ENCODE assay signal across 29 cellular contexts in the genomic region with DNA sequence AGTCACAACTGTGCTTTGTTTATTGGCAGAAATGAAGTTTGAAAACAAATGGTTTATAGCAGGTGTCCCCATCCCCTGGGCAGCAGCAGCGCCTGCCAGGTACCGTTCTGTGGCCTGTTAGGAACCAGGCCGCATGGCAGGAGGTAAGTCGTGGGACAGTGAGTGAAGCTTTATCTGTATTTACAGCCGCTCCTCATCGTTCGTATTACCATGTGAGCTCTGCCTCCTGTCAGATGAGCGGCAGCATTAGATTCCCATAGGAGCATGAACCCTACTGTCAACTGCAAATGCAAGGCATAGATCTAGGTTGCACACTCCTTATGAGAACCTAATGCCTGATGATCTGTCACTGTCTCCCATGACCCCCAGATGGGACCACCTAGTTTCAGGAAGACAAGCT.
DNase-seq lines count a peak whose midpoint lies in the region; ATAC-seq and TF ChIP-seq lines count a peak whose summit lies in the region.
"Had no signal": no experiment of that assay in that cellular context is flagged by ENCODE, and none has a peak within 500 bp of the region (broad histone marks: within the 10 kb centered on the region; RNA-seq: fewer than 3 reads in every experiment).

No MANE protein-coding gene starts in this region.

- POLR2A ChIA-PET in HEK293 (lab: Yijun Ruan, JAX): no interaction called here

- no peak overlapping the region for H3K4me3 ChIP-seq in HEK293 (ENCODE audit: low read depth, low read length)
- H3K4me3 ChIP-seq: A549; BLaER1; BLaER1 treated with 17β-estradiol and CSF1 and Interleukin-3, amounts not matched to agents 10 nM and 100 nM had no signal

- no peak for ATAC-seq in GM19324 (IDR thresholded peaks at IDR 0.05; ENCODE audit: low FRiP score, unreplicated experiment)
- ATAC-seq: A549; CD8-positive, alpha-beta T cell had no signal

- H3K36me3 ChIP-seq in HEK293 (ENCODE audit: control insufficient read depth in 2 of 2, insufficient read depth in 1 of 2, low read length in 2 of 2): no peaks in the 10 kb centered on the region
- H3K36me3 ChIP-seq: BE2C, BLaER1 had no signal

- DNase-seq in NCI-H1694 treated with DMSO at 0.1 percent for 48 hours (lab: John Stamatoyannopoulos, UW) (peak; percentile 23), NCI-H1694 (lab: John Stamatoyannopoulos, UW) (no peak)
- DNase-seq: 8988T; ACHN; AML-193; BE2C; C1 segment of cervical spinal cord; Caco-2; Calu3; CD4-positive, alpha-beta memory T cell; CD4-positive, alpha-beta T cell; CD4-positive, CD25-positive, alpha-beta regulatory T cell; CD8-positive, alpha-beta memory T cell; CD8-positive, alpha-beta T cell; COR-L47; DMS 273 treated with DMSO at 0.1 percent for 48 hours; DMS153; DMS53; DMS79; DMS79 treated with DMSO at 0.1 percent for 48 hours; DND-41; EL had no signal

- no peak overlapping the region for H3K27ac ChIP-seq in HEK293 (ENCODE audit: extremely low read depth, low read depth, low read length)
- H3K27ac ChIP-seq: 22Rv1; A549; BLaER1; BLaER1 treated with 17β-estradiol and CSF1 and Interleukin-3, amounts not matched to agents 10 nM and 100 nM; C4-2B had no signal

- TF ChIP-seq CTCF in HEK293 (tag by site-specific recombination; IDR thresholded peaks at IDR 0.05): no peak

- CTCF ChIA-PET in HEK293 (lab: Yijun Ruan, JAX): interaction anchor here (0.6 to 4.5 kb wide), 4 partner anchors 8 to 494 kb away, joined by 3 to 26 read pairs (median 3); no protein-coding TSS in a partner anchor

- H3K9me3 ChIP-seq in HEK293 (ENCODE audit: control insufficient read depth, insufficient read depth, low read depth, low read length): no peaks in the 10 kb centered on the region
- H3K9me3 ChIP-seq: A549, BE2C, Caco-2 had no signal

- H3K4me1 ChIP-seq in HEK293 (ENCODE audit: control insufficient read depth, insufficient read depth, low read length): no peaks in the 10 kb centered on the region
- H3K4me1 ChIP-seq: A549, BE2C, Caco-2 had no signal

TF ChIP-seq in HEK293, 187 proteins besides CTCF, POLR2A, EP300 and RAD21:
- TF ChIP-seq, protein P1, sequence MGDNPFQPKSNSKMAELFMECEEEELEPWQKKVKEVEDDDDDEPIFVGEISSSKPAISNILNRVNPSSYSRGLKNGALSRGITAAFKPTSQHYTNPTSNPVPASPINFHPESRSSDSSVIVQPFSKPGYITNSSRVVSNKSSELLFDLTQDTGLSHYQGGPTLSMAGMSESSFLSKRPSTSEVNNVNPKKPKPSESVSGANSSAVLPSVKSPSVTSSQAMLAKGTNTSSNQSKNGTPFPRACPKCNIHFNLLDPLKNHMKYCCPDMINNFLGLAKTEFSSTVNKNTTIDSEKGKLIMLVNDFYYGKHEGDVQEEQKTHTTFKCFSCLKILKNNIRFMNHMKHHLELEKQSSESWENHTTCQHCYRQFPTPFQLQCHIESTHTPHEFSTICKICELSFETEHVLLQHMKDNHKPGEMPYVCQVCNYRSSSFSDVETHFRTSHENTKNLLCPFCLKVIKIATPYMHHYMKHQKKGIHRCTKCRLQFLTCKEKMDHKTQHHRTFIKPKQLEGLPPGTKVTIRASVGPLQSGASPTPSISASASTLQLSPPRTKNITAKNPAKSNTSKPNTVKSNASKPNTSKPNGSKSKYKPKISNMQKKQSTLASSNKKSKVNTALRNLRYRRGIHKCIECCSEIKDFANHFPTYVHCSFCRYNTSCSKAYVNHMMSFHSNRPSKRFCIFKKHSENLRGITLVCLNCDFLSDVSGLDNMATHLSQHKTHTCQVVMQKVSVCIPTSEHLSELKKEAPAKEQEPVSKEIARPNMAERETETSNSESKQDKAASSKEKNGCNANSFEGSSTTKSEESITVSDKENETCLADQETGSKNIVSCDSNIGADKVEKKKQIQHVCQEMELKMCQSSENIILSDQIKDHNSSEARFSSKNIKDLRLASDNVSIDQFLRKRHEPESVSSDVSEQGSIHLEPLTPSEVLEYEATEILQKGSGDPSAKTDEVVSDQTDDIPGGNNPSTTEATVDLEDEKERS (tag by site-specific recombination; IDR thresholded peaks at IDR 0.05): no peak
- TF ChIP-seq ZNF610 (tag by site-specific recombination; IDR thresholded peaks at IDR 0.05; ENCODE audit: borderline replicate concordance): peak; percentile 100
